In genomic region chr2:100936070-100936741, GRCh38 we compare ENCODE assay signal across 1 cellular context.
TF ChIP-seq lines count a peak whose summit lies in the region.

No MANE protein-coding gene starts in this region.

TF ChIP-seq in WTC11, 78 proteins besides CTCF, POLR2A, EP300 and RAD21 (continued from another document):
- no peak for TF ChIP-seq PRDM15 (CRISPR knock-in tag; IDR thresholded peaks at IDR 0.05)
- TF ChIP-seq MYBL2 (CRISPR knock-in tag; IDR thresholded peaks at IDR 0.05), result no peak
- no peak for TF ChIP-seq ZNF219 (CRISPR knock-in tag; IDR thresholded peaks at IDR 0.05; ENCODE audit: borderline replicate concordance)
- no peak for TF ChIP-seq NR2C2 (CRISPR knock-in tag; IDR thresholded peaks at IDR 0.05)
- TF ChIP-seq ATF6 (CRISPR knock-in tag; IDR thresholded peaks at IDR 0.05), result no peak
- TF ChIP-seq SMAD3 (CRISPR knock-in tag; IDR thresholded peaks at IDR 0.05; ENCODE audit: borderline replicate concordance), result no peak
